In genomic region chr17:38982858-38983746, GRCh38 we compare ENCODE assay signal across 8 cellular contexts. TPM values are rescaled to one million over a fixed set of nuclear protein-coding genes. Genes with fewer than 3 reads are reported as not detected.
A peak's percentile ranks its signal among the peaks of the same experiment; 100 is the strongest.
DNase-seq lines count a peak whose midpoint lies in the region; ATAC-seq and TF ChIP-seq lines count a peak whose summit lies in the region.

No MANE protein-coding gene starts in this region.

- POLR2A ChIA-PET in activated CD4-positive, alpha-beta T cell treated with anti-CD3 and anti-CD28 coated beads, Interleukin-2, amount 10 ng/mL, durations not matched to agents 7 days and 5 days (lab: Charles Lee): interaction anchor here (0.6 to 1.0 kb wide), 2 partner anchors 169 to 170 kb away, joined by 3 read pairs; no protein-coding TSS in a partner anchor

- no peaks in the 10 kb centered on the region for H3K9me3 Mint-ChIP-seq in activated CD4-positive, alpha-beta T cell treated with anti-CD3 and anti-CD28 coated beads, Interleukin-2, amount 10 ng/mL, durations not matched to agents 7 days and 5 days
- H3K9me3 Mint-ChIP-seq in nephron: no peaks in the 10 kb centered on the region

- peak; percentile 81 for DNase-seq in COLO829 (ENCODE audit: low spot score)
- DNase-seq in HCEC 1CT: peak; percentile 53
- peak; percentile 43 for DNase-seq in NCI-H510A (lab: John Stamatoyannopoulos, UW)
- peak; percentile 68 for DNase-seq in activated CD4-positive, alpha-beta T cell treated with anti-CD3 and anti-CD28 coated beads, Interleukin-2, amount 10 ng/mL, durations not matched to agents 7 days and 5 days
- peak; percentile 63 for DNase-seq in fibroblast of gingiva (ENCODE audit: low read depth)

- H3K36me3 Mint-ChIP-seq in activated CD4-positive, alpha-beta T cell treated with anti-CD3 and anti-CD28 coated beads, Interleukin-2, amount 10 ng/mL, durations not matched to agents 7 days and 5 days (ENCODE audit: low read depth): no peaks in the 10 kb centered on the region
- H3K36me3 Mint-ChIP-seq in nephron (ENCODE audit: low read depth): no peaks in the 10 kb centered on the region

- CTCF ChIA-PET in activated CD4-positive, alpha-beta T cell treated with anti-CD3 and anti-CD28 coated beads, Interleukin-2, amount 10 ng/mL, durations not matched to agents 7 days and 5 days (lab: Charles Lee): interaction anchor here (0.6 to 5.0 kb wide), 30 partner anchors 10 to 261 kb away, joined by 3 to 66 read pairs (median 3); partner anchors contain the start of gene PLXDC1

- ATAC-seq in GM21390 (IDR thresholded peaks at IDR 0.05; ENCODE audit: unreplicated experiment): no peak
- no peak for ATAC-seq in HG03196 (IDR thresholded peaks at IDR 0.05; ENCODE audit: unreplicated experiment)

- no peak overlapping the region for H3K4me3 Mint-ChIP-seq in activated CD4-positive, alpha-beta T cell treated with anti-CD3 and anti-CD28 coated beads, Interleukin-2, amount 10 ng/mL, durations not matched to agents 7 days and 5 days
- no peak overlapping the region for H3K4me3 Mint-ChIP-seq in nephron

- TF ChIP-seq CTCF in nephron (IDR thresholded peaks at IDR 0.05; ENCODE audit: unreplicated experiment in 3 of 3): peak; percentile 73 to 85 (median 84)

- H3K4me1 Mint-ChIP-seq in activated CD4-positive, alpha-beta T cell treated with anti-CD3 and anti-CD28 coated beads, Interleukin-2, amount 10 ng/mL, durations not matched to agents 7 days and 5 days: peaks cover 9% of the 10 kb centered on the region
- peaks cover 10% of the 10 kb centered on the region for H3K4me1 Mint-ChIP-seq in nephron

- peaks cover 3% of the 10 kb centered on the region for H3K27me3 Mint-ChIP-seq in activated CD4-positive, alpha-beta T cell treated with anti-CD3 and anti-CD28 coated beads, Interleukin-2, amount 10 ng/mL, durations not matched to agents 7 days and 5 days
- peaks cover 3% of the 10 kb centered on the region for H3K27me3 Mint-ChIP-seq in nephron (ENCODE audit: low read depth)

- H3K27ac Mint-ChIP-seq in activated CD4-positive, alpha-beta T cell treated with anti-CD3 and anti-CD28 coated beads, Interleukin-2, amount 10 ng/mL, durations not matched to agents 7 days and 5 days: no peak overlapping the region
- no peak overlapping the region for H3K27ac Mint-ChIP-seq in nephron

RNA-seq across cellular contexts. Expression of gene FBXO47, which starts 15.9 kb away (rescaled TPM):
- not detected for total RNA-seq in activated CD4-positive, alpha-beta T cell treated with anti-CD3 and anti-CD28 coated beads, Interleukin-2, amount 10 ng/mL, durations not matched to agents 7 days and 5 days
